ENCODE assay signal across 17 cellular contexts in genomic region chr3:142013331-142013730, GRCh38.
"Had no signal": no experiment of that assay in that cellular context is flagged by ENCODE, and none has a peak within 500 bp of the region (broad histone marks: within the 10 kb centered on the region; RNA-seq: fewer than 3 reads in every experiment).

No MANE protein-coding gene starts in this region.

- H3K4me1 ChIP-seq: upper lobe of right lung, vagina had no signal

- H3K27ac Mint-ChIP-seq: naive thymus-derived CD8-positive, alpha-beta T cell had no signal

- H3K4me3 ChIP-seq: heart right ventricle, skin epidermis, stomach, thyroid gland, upper lobe of right lung, vagina had no signal

- H3K9me3 ChIP-seq: heart right ventricle, neutrophil, stomach, thyroid gland, upper lobe of right lung, vagina had no signal

- H3K27me3 Mint-ChIP-seq: naive thymus-derived CD8-positive, alpha-beta T cell had no signal

- DNase-seq: dermis blood vessel endothelial cell; heart right ventricle; islet precursor cell; mammary epithelial cell; naive thymus-derived CD8-positive, alpha-beta T cell; posterior cingulate gyrus; stimulated activated naive CD4-positive, alpha-beta T cell; stomach; thyroid gland; upper lobe of right lung had no signal

- H3K27ac ChIP-seq: neutrophil, thyroid gland, upper lobe of right lung, vagina had no signal

- H3K36me3 ChIP-seq: heart right ventricle, neutrophil, stomach, thyroid gland, upper lobe of right lung, vagina had no signal

- ATAC-seq: heart right ventricle; left lobe of liver; naive thymus-derived CD8-positive, alpha-beta T cell; sciatic nerve; upper lobe of right lung had no signal

- FAIRE-seq: colon, frontal cortex had no signal

- H3K9me3 Mint-ChIP-seq: naive thymus-derived CD8-positive, alpha-beta T cell had no signal

- H3K4me3 Mint-ChIP-seq: naive thymus-derived CD8-positive, alpha-beta T cell had no signal

- H3K27me3 ChIP-seq: heart right ventricle, neutrophil, stomach, thyroid gland, upper lobe of right lung, vagina had no signal

- H3K36me3 Mint-ChIP-seq: naive thymus-derived CD8-positive, alpha-beta T cell had no signal
